1 cellular context compared by ENCODE assay signal in the genomic region with DNA sequence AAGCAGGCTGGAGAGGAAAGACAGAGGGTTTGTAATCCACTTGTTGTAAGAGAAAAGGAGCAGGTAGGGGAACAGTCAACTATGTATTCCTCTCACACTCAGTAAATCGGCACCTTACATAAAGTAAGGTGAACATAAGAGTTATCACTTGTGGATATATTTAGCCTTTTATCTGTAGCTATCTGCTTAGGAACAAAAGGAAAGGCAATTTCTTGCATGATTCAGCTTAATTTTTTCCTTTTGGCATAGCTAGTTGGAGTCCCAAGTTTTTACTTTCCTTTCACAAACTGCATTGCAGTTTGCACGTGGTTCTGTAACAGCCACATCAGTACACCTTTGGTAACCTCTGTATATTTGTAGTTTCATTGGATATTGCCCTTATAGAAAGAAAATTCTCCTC.
TF ChIP-seq lines count a peak whose summit lies in the region.

No MANE protein-coding gene starts in this region.

TF ChIP-seq in K562, 482 proteins besides CTCF, POLR2A, EP300 and RAD21 (continued from another document):
- no peak for TF ChIP-seq RNF219 (CRISPR knock-in tag; IDR thresholded peaks at IDR 0.05)
- TF ChIP-seq ARID3B (CRISPR knock-in tag; IDR thresholded peaks at IDR 0.05; ENCODE audit: borderline replicate concordance) = no peak
- no peak for TF ChIP-seq NR2C2 (CRISPR knock-in tag; IDR thresholded peaks at IDR 0.05)
- TF ChIP-seq NR2C2 (tag; IDR thresholded peaks at IDR 0.05) = no peak
- TF ChIP-seq STAT5A (IDR thresholded peaks at IDR 0.05; ENCODE audit: borderline replicate concordance, low read length) = no peak
- TF ChIP-seq HLTF (IDR thresholded peaks at IDR 0.05) = no peak
- TF ChIP-seq ZNF165 (CRISPR knock-in tag; IDR thresholded peaks at IDR 0.05; ENCODE audit: borderline replicate concordance) = no peak
- TF ChIP-seq NFRKB (IDR thresholded peaks at IDR 0.05; ENCODE audit: low read depth) = no peak
- no peak for TF ChIP-seq HMGXB4 (CRISPR knock-in tag; IDR thresholded peaks at IDR 0.05)
- no peak for TF ChIP-seq IRF2 (CRISPR knock-in tag; IDR thresholded peaks at IDR 0.05)
- peak; percentile 79 for TF ChIP-seq MEF2D (tag; conservative IDR thresholded peaks at IDR 0.05; ENCODE audit: low read depth)
- no peak for TF ChIP-seq ZFP30 (CRISPR knock-in tag; IDR thresholded peaks at IDR 0.05; ENCODE audit: borderline replicate concordance)
- no peak for TF ChIP-seq ETS2 (tag; IDR thresholded peaks at IDR 0.05; ENCODE audit: borderline replicate concordance, poor library complexity, severe bottlenecking)
- no peak for TF ChIP-seq E2F4 (CRISPR knock-in tag; IDR thresholded peaks at IDR 0.05; ENCODE audit: low read depth)
- TF ChIP-seq NR0B1 (IDR thresholded peaks at IDR 0.05; ENCODE audit: partially characterized antibody) = no peak
- TF ChIP-seq ZNF12 (CRISPR knock-in tag; IDR thresholded peaks at IDR 0.05) = no peak
- TF ChIP-seq PTRF (tag; IDR thresholded peaks at IDR 0.05) = no peak
- TF ChIP-seq, protein P1, sequence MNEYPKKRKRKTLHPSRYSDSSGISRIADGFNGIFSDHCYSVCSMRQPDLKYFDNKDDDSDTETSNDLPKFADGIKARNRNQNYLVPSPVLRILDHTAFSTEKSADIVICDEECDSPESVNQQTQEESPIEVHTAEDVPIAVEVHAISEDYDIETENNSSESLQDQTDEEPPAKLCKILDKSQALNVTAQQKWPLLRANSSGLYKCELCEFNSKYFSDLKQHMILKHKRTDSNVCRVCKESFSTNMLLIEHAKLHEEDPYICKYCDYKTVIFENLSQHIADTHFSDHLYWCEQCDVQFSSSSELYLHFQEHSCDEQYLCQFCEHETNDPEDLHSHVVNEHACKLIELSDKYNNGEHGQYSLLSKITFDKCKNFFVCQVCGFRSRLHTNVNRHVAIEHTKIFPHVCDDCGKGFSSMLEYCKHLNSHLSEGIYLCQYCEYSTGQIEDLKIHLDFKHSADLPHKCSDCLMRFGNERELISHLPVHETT (CRISPR knock-in tag; conservative IDR thresholded peaks at IDR 0.05 in 1 of 2, IDR thresholded peaks at IDR 0.05 in 1 of 2) = peak in 1 of 2 experiments; percentile 21; a peak in 1 of 4 replicates
- TF ChIP-seq, protein P2, sequence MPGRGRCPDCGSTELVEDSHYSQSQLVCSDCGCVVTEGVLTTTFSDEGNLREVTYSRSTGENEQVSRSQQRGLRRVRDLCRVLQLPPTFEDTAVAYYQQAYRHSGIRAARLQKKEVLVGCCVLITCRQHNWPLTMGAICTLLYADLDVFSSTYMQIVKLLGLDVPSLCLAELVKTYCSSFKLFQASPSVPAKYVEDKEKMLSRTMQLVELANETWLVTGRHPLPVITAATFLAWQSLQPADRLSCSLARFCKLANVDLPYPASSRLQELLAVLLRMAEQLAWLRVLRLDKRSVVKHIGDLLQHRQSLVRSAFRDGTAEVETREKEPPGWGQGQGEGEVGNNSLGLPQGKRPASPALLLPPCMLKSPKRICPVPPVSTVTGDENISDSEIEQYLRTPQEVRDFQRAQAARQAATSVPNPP (IDR thresholded peaks at IDR 0.05; ENCODE audit: borderline replicate concordance, insufficient read depth, insufficient read length) = no peak
